8 cellular contexts compared by ENCODE assay signal in genomic region chr16:401468-402348, GRCh38. TPM values are rescaled to one million over a fixed set of nuclear protein-coding genes. Genes with fewer than 3 reads are reported as not detected.
DNase-seq lines count a peak whose midpoint lies in the region; ATAC-seq and TF ChIP-seq lines count a peak whose summit lies in the region.

Gene DECR2 (plus strand): TSS chr16:401885. CDS start chr16:401964, 79 bp downstream.

- no peaks in the 10 kb centered on the region for H3F3A ChIP-seq in Loucy (ENCODE audit: low read depth)

- peak within 1 kb of the TSS; percentile 84 for H3K27ac Mint-ChIP-seq in activated naive CD4-positive, alpha-beta T cell treated with anti-CD3 and anti-CD28 coated beads, Interleukin-2, amount 50 U/mL, for 24 hours

- no peaks in the 10 kb centered on the region for H3K9me3 Mint-ChIP-seq in activated naive CD4-positive, alpha-beta T cell treated with anti-CD3 and anti-CD28 coated beads, Interleukin-2, amount 50 U/mL, for 24 hours

- H3K4me1 ChIP-seq in Loucy (ENCODE audit: insufficient read depth, low read length, poor library complexity, severe bottlenecking) (no peaks in the 10 kb centered on the region), osteoblast (ENCODE audit: insufficient read depth, low read length) (peaks cover 9% of the 10 kb centered on the region)

- H3K36me3 Mint-ChIP-seq in activated naive CD4-positive, alpha-beta T cell treated with anti-CD3 and anti-CD28 coated beads, Interleukin-2, amount 50 U/mL, for 24 hours = no peaks in the 10 kb centered on the region

- H3K4me3 ChIP-seq in Loucy (ENCODE audit: low read length, poor library complexity, severe bottlenecking) = peak within 1 kb of the TSS; percentile 71
- peak within 1 kb of the TSS; percentile 94 for H3K4me3 ChIP-seq in SK-N-MC
- peak within 1 kb of the TSS; percentile 90 for H3K4me3 ChIP-seq in osteoblast (ENCODE audit: insufficient read depth, low read length)

- DNase-seq in EH (ENCODE audit: low read depth) (peak; percentile 89), SK-N-MC (ENCODE audit: low read depth, low spot score) (no peak), glomerular endothelial cell (ENCODE audit: extremely low read depth, low read depth, low spot score) (no peak), osteoblast (ENCODE audit: insufficient read length, low spot score, missing footprints) (peak; percentile 100)

- H4K20me1 ChIP-seq in Loucy (ENCODE audit: insufficient read depth, low read length, poor library complexity, severe bottlenecking) (no peaks in the 10 kb centered on the region), osteoblast (ENCODE audit: insufficient read depth, low read length) (peaks cover 7% of the 10 kb centered on the region)

- no peaks in the 10 kb centered on the region for H3K36me3 ChIP-seq in Loucy (ENCODE audit: insufficient read depth, low read length)
- H3K36me3 ChIP-seq in SK-N-MC (ENCODE audit: insufficient read depth, low read length) = peaks cover 25% of the 10 kb centered on the region
- H3K36me3 ChIP-seq in osteoblast (ENCODE audit: insufficient read depth, low read length) = peaks cover 6% of the 10 kb centered on the region

- peak within 1 kb of the TSS; percentile 80 for H2AFZ ChIP-seq in Loucy (ENCODE audit: low read length)
- H2AFZ ChIP-seq in osteoblast (ENCODE audit: low read length) = peak within 1 kb of the TSS; percentile 80

- H3K4me2 ChIP-seq in Loucy (ENCODE audit: low read depth, low read length, poor library complexity, severe bottlenecking) = peak within 1 kb of the TSS; percentile 67
- peak within 1 kb of the TSS; percentile 81 for H3K4me2 ChIP-seq in osteoblast (ENCODE audit: insufficient read depth, low read length)

- TF ChIP-seq CTCF in Loucy (conservative IDR thresholded peaks at IDR 0.05; ENCODE audit: low read length) (peak; percentile 36), osteoblast (IDR thresholded peaks at IDR 0.05; ENCODE audit: extremely low read depth, low read depth, low read length) (peak; percentile 31)

- peaks cover 15% of the 10 kb centered on the region for H3K4me1 Mint-ChIP-seq in activated naive CD4-positive, alpha-beta T cell treated with anti-CD3 and anti-CD28 coated beads, Interleukin-2, amount 50 U/mL, for 24 hours

- peak; percentile 47 for ATAC-seq in GM21825 (IDR thresholded peaks at IDR 0.05; ENCODE audit: unreplicated experiment)

- H3K9ac ChIP-seq in Loucy (ENCODE audit: low read depth, low read length, poor library complexity, severe bottlenecking) = peak within 1 kb of the TSS; percentile 57
- H3K9ac ChIP-seq in SK-N-MC (ENCODE audit: insufficient read length) = peak within 1 kb of the TSS; percentile 91

- H3K9me3 ChIP-seq in Loucy (ENCODE audit: insufficient read depth, low read depth, low read length) = no peaks in the 10 kb centered on the region
- H3K9me3 ChIP-seq in SK-N-MC (ENCODE audit: low read depth, low read length) = no peaks in the 10 kb centered on the region
- H3K9me3 ChIP-seq in osteoblast (ENCODE audit: low read depth, low read length) = no peaks in the 10 kb centered on the region

- H3K27me3 ChIP-seq in Loucy (ENCODE audit: insufficient read depth, low read length, poor library complexity, severe bottlenecking) (no peaks in the 10 kb centered on the region), osteoblast (ENCODE audit: insufficient read depth, low read length) (no peaks in the 10 kb centered on the region)

- H3K27me3 Mint-ChIP-seq in activated naive CD4-positive, alpha-beta T cell treated with anti-CD3 and anti-CD28 coated beads, Interleukin-2, amount 50 U/mL, for 24 hours = no peaks in the 10 kb centered on the region

- H3K9me2 ChIP-seq in Loucy (replicated peaks; ENCODE audit: low read depth, low read length) = no peaks in the 10 kb centered on the region

- H3K27ac ChIP-seq in SK-N-MC (peak within 1 kb of the TSS; percentile 87), osteoblast (ENCODE audit: low read depth, low read length) (peak within 1 kb of the TSS; percentile 70), temporal lobe (ENCODE audit: low read depth, low read length) (peak within 1 kb of the TSS; percentile 72)

- H3K79me2 ChIP-seq in Loucy (ENCODE audit: insufficient read depth, low read length) (no peaks in the 10 kb centered on the region), osteoblast (ENCODE audit: insufficient read depth, low read length) (peaks cover 19% of the 10 kb centered on the region)

- H3K4me3 Mint-ChIP-seq in activated naive CD4-positive, alpha-beta T cell treated with anti-CD3 and anti-CD28 coated beads, Interleukin-2, amount 50 U/mL, for 24 hours = peak within 1 kb of the TSS; percentile 86

RNA-seq across cellular contexts. Expression of gene DECR2, which starts in this region (rescaled TPM):
- total RNA-seq in glomerular endothelial cell = 29.1 and 35.9 TPM in 2 replicates
- 18.1 and 24.5 TPM in 2 replicates for total RNA-seq in osteoblast
- 7.9 TPM for total RNA-seq in temporal lobe

Comparison
In these comparisons a context has a peak if more than half of its experiments do, and no peak if none do; other contexts are left out.
1. DNase-seq: peak in EH (single experiment) and osteoblast (single experiment); none in SK-N-MC (single experiment) and glomerular endothelial cell (single experiment).
2. Peak in every context shown above with its lines, with median percentiles within 50 percentile points of each other: H3K4me3 ChIP-seq and H3K27ac ChIP-seq.